Comparison of ENCODE assay signal across 23 cellular contexts in the genomic region with DNA sequence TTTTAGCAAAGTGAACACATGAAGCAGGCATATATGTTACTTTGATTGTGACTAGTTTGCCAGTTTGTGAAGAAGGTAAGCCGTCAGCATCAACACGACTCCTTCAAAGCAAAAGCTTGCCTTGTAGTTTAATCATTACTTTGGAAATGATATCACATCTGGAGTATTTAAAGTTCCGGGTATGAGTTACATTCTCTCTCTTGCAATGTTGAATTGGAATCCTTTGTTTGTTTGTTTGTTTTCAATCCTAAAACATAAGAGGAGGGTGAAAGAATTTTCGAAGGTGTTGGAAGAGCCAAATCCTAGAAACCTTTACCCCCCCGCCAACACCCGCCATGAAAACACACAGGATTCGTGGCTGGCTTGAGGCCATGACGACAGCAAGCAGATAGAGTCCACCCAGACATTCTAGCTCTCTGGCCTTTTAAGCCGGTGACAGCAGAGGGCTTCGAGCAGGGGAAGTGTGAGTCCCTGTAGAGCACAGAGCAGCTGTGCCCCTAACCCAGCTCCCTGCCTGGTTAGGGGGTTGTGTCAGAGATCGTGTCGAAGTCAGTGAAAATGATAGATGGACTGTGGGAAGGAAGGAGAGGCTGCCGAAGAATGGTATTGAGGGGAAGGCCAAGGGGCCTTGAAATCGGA.
"Had no signal": no experiment of that assay in that cellular context is flagged by ENCODE, and none has a peak within 500 bp of the region (broad histone marks: within the 10 kb centered on the region; RNA-seq: fewer than 3 reads in every experiment).

No MANE protein-coding gene starts in this region.

- H3K4me3 ChIP-seq: adrenal gland, colonic mucosa, heart left ventricle, skin epidermis, upper lobe of left lung had no signal

- H3K27ac Mint-ChIP-seq: activated CD4-positive, alpha-beta memory T cell treated with anti-CD3 and anti-CD28 coated beads for 36 hours; activated naive CD4-positive, alpha-beta T cell treated with anti-CD3 and anti-CD28 coated beads, Interleukin-2, amount 50 U/mL, for 24 hours; immature natural killer cell; stimulated activated naive CD8-positive, alpha-beta T cell treated with anti-CD3 and anti-CD28 coated beads, Interleukin-15, Interleukin-2, amounts not matched to agents 100 ng/mL and 50 ng/mL, for 24 hours had no signal

- H3K4me1 ChIP-seq: adrenal gland, colonic mucosa, foreskin keratinocyte, upper lobe of left lung had no signal

- H3K4me2 ChIP-seq: SK-N-SH had no signal

- H3K9me3 Mint-ChIP-seq: activated CD4-positive, alpha-beta memory T cell treated with anti-CD3 and anti-CD28 coated beads for 36 hours; activated naive CD4-positive, alpha-beta T cell treated with anti-CD3 and anti-CD28 coated beads, Interleukin-2, amount 50 U/mL, for 24 hours; immature natural killer cell; stimulated activated naive CD8-positive, alpha-beta T cell treated with anti-CD3 and anti-CD28 coated beads, Interleukin-15, Interleukin-2, amounts not matched to agents 100 ng/mL and 50 ng/mL, for 24 hours had no signal

- H3K9me3 ChIP-seq: adrenal gland, colonic mucosa, heart left ventricle, neutrophil, SK-N-SH, upper lobe of left lung had no signal

- H3K27ac ChIP-seq: adrenal gland, colonic mucosa, foreskin keratinocyte, neutrophil, skin epidermis, upper lobe of left lung, VCaP had no signal

- H3K27me3 ChIP-seq: adrenal gland, colonic mucosa, foreskin keratinocyte, heart left ventricle, neutrophil, upper lobe of left lung had no signal

- H3K9ac ChIP-seq: SK-N-SH had no signal

- H3K27me3 Mint-ChIP-seq: activated naive CD4-positive, alpha-beta T cell treated with anti-CD3 and anti-CD28 coated beads, Interleukin-2, amount 50 U/mL, for 24 hours had no signal

- DNase-seq: activated CD4-positive, alpha-beta memory T cell treated with anti-CD3 and anti-CD28 coated beads for 36 hours; activated CD4-positive, alpha-beta T cell treated with anti-CD3 and anti-CD28 coated beads for 1 hour; activated effector memory CD4-positive, alpha-beta T cell treated with anti-CD3 and anti-CD28 coated beads, Interleukin-2, amount 50 U/mL, for 16 hours; activated T-cell treated with anti-CD3 and anti-CD28 coated beads, Interleukin-2, amount 50 U/mL, for 48 hours; adrenal gland; central memory CD4-positive, alpha-beta T cell; colonic mucosa; foreskin keratinocyte; immature natural killer cell; midbrain; retina; SK-N-SH; stimulated activated CD4-positive, alpha-beta T cell treated with anti-CD3 and anti-CD28 coated beads, Interleukin-4, amount 100 ng/mL, for 4 hours; stimulated activated CD8-positive, alpha-beta memory T cell treated with anti-CD3 and anti-CD28 coated beads, Interleukin-4, amount 100 ng/mL, for 48 hours; T-helper 1 cell; T1000 had no signal

- H3K36me3 ChIP-seq: adrenal gland, colonic mucosa, heart left ventricle, neutrophil, upper lobe of left lung had no signal

- H3K4me1 Mint-ChIP-seq: activated naive CD4-positive, alpha-beta T cell treated with anti-CD3 and anti-CD28 coated beads, Interleukin-2, amount 50 U/mL, for 24 hours; immature natural killer cell had no signal

- ATAC-seq: foreskin keratinocyte had no signal

- H3K36me3 Mint-ChIP-seq: activated CD4-positive, alpha-beta memory T cell treated with anti-CD3 and anti-CD28 coated beads for 36 hours; activated naive CD4-positive, alpha-beta T cell treated with anti-CD3 and anti-CD28 coated beads, Interleukin-2, amount 50 U/mL, for 24 hours; immature natural killer cell had no signal

- H3K4me3 Mint-ChIP-seq: activated CD4-positive, alpha-beta memory T cell treated with anti-CD3 and anti-CD28 coated beads for 36 hours; activated naive CD4-positive, alpha-beta T cell treated with anti-CD3 and anti-CD28 coated beads, Interleukin-2, amount 50 U/mL, for 24 hours; immature natural killer cell; stimulated activated naive CD8-positive, alpha-beta T cell treated with anti-CD3 and anti-CD28 coated beads, Interleukin-15, Interleukin-2, amounts not matched to agents 100 ng/mL and 50 ng/mL, for 24 hours had no signal
